ENCODE assay signal across 8 cellular contexts in genomic region chr17:60435244-60436170, GRCh38. TPM values are rescaled to one million over a fixed set of nuclear protein-coding genes. Genes with fewer than 3 reads are reported as not detected.
A peak's percentile ranks its signal among the peaks of the same experiment; 100 is the strongest.
DNase-seq lines count a peak whose midpoint lies in the region; ATAC-seq and TF ChIP-seq lines count a peak whose summit lies in the region.

No MANE protein-coding gene starts in this region.

- ATAC-seq in gastroesophageal sphincter: peak; percentile 93
- no peak for ATAC-seq in HG02970 (IDR thresholded peaks at IDR 0.05; ENCODE audit: low FRiP score, unreplicated experiment)

- H3K27me3 Mint-ChIP-seq in activated naive CD4-positive, alpha-beta T cell treated with anti-CD3 and anti-CD28 coated beads, Interleukin-2, amount 10 ng/mL, durations not matched to agents 7 days and 5 days: peaks cover 36% of the 10 kb centered on the region
- H3K27me3 Mint-ChIP-seq in osteocyte (ENCODE audit: unreplicated experiment): no peaks in the 10 kb centered on the region

- H3K9me3 ChIP-seq in SJCRH30 (replicated peaks) (no peaks in the 10 kb centered on the region), gastroesophageal sphincter (no peaks in the 10 kb centered on the region)

- no peak overlapping the region for H3K4me3 ChIP-seq in SJCRH30
- H3K4me3 ChIP-seq in gastroesophageal sphincter: no peak overlapping the region

- H3K36me3 ChIP-seq in SJCRH30: no peaks in the 10 kb centered on the region
- H3K36me3 ChIP-seq in gastroesophageal sphincter: no peaks in the 10 kb centered on the region

- no peak overlapping the region for H3K4me3 Mint-ChIP-seq in activated naive CD4-positive, alpha-beta T cell treated with anti-CD3 and anti-CD28 coated beads, Interleukin-2, amount 10 ng/mL, durations not matched to agents 7 days and 5 days
- no peak overlapping the region for H3K4me3 Mint-ChIP-seq in osteocyte (ENCODE audit: unreplicated experiment)

- H3K4me1 ChIP-seq in SJCRH30 (no peaks in the 10 kb centered on the region), gastroesophageal sphincter (peaks cover 0 to 15% (median 0%) of the 10 kb centered on the region in 3 donors)

- no peaks in the 10 kb centered on the region for H3K36me3 Mint-ChIP-seq in activated naive CD4-positive, alpha-beta T cell treated with anti-CD3 and anti-CD28 coated beads, Interleukin-2, amount 10 ng/mL, durations not matched to agents 7 days and 5 days
- no peaks in the 10 kb centered on the region for H3K36me3 Mint-ChIP-seq in osteocyte (ENCODE audit: unreplicated experiment)

- no peaks in the 10 kb centered on the region for H3K4me1 Mint-ChIP-seq in activated naive CD4-positive, alpha-beta T cell treated with anti-CD3 and anti-CD28 coated beads, Interleukin-2, amount 10 ng/mL, durations not matched to agents 7 days and 5 days
- peaks cover 9% of the 10 kb centered on the region for H3K4me1 Mint-ChIP-seq in osteocyte (ENCODE audit: unreplicated experiment)

- peak; percentile 81 to 98 (median 94) for TF ChIP-seq CTCF in gastroesophageal sphincter (IDR thresholded peaks at IDR 0.05)
- peak; percentile 91 for TF ChIP-seq CTCF in osteocyte (IDR thresholded peaks at IDR 0.05)

- TF ChIP-seq EP300 in gastroesophageal sphincter (IDR thresholded peaks at IDR 0.05): no peak

- DNase-seq in GDM1 (lab: John Stamatoyannopoulos, UW): peak; percentile 44
- DNase-seq in NAMALWA (ENCODE audit: low spot score): peak; percentile 83
- DNase-seq in SJCRH30: peak; percentile 62 to 90
- peak; percentile 71 for DNase-seq in activated naive CD4-positive, alpha-beta T cell treated with anti-CD3 and anti-CD28 coated beads, Interleukin-2, amount 10 ng/mL, durations not matched to agents 7 days and 5 days
- peak; percentile 89 for DNase-seq in osteocyte (ENCODE audit: extremely low spot score, unreplicated experiment)
- DNase-seq in ureter (ENCODE audit: low spot score): peak; percentile 81

- TF ChIP-seq POLR2A in gastroesophageal sphincter (IDR thresholded peaks at IDR 0.05): no peak

- H3K9me3 Mint-ChIP-seq in activated naive CD4-positive, alpha-beta T cell treated with anti-CD3 and anti-CD28 coated beads, Interleukin-2, amount 10 ng/mL, durations not matched to agents 7 days and 5 days: no peaks in the 10 kb centered on the region
- peaks cover 3% of the 10 kb centered on the region for H3K9me3 Mint-ChIP-seq in osteocyte (ENCODE audit: unreplicated experiment)

- no peak overlapping the region for H3K27ac Mint-ChIP-seq in activated naive CD4-positive, alpha-beta T cell treated with anti-CD3 and anti-CD28 coated beads, Interleukin-2, amount 10 ng/mL, durations not matched to agents 7 days and 5 days
- peak overlapping the region; percentile 74 for H3K27ac Mint-ChIP-seq in osteocyte (ENCODE audit: unreplicated experiment)

- 52 to 64% methylated on average over 6 to 19 of the region's 28 CpGs for WGBS in gastroesophageal sphincter (ENCODE audit: low coverage in 1 of 2), 2 donors

- H3K27me3 ChIP-seq in SJCRH30 (no peaks in the 10 kb centered on the region), gastroesophageal sphincter (no peaks in the 10 kb centered on the region)

- H3K27ac ChIP-seq in SJCRH30 (no peak overlapping the region), gastroesophageal sphincter (peak overlapping the region in 2 of 4 donors; percentile 41 to 42)

- CTCF ChIA-PET in activated naive CD4-positive, alpha-beta T cell treated with anti-CD3 and anti-CD28 coated beads, Interleukin-2, amount 10 ng/mL, durations not matched to agents 7 days and 5 days (lab: Charles Lee): interaction anchor here (0.8 to 1.0 kb wide), 2 partner anchors 9 to 399 kb away, joined by 3 read pairs; no protein-coding TSS in a partner anchor

RNA-seq across cellular contexts. Expression of gene CHCT1, which starts 13.2 kb away (rescaled TPM):
- not detected in 2 replicates for total RNA-seq in SJCRH30 (2014; rRNA removed; shearing (Covaris generic))
- total RNA-seq in gastroesophageal sphincter: not detected
- not detected in 2 replicates for total RNA-seq in osteocyte
- total RNA-seq in ureter: not detected

RNA-seq across cellular contexts. Expression of gene USP32, which starts 43.6 kb away (rescaled TPM):
- 29.7 and 31.0 TPM in 2 replicates for total RNA-seq in SJCRH30 (2014; rRNA removed; shearing (Covaris generic))
- total RNA-seq in gastroesophageal sphincter (10 to 100 TPM; 44.1 to 55.5 (median 51.4) TPM), osteocyte (53.6 TPM in 2 replicates), ureter (38.8 TPM)
